ENCODE assay signal across 19 cellular contexts in the genomic region with DNA sequence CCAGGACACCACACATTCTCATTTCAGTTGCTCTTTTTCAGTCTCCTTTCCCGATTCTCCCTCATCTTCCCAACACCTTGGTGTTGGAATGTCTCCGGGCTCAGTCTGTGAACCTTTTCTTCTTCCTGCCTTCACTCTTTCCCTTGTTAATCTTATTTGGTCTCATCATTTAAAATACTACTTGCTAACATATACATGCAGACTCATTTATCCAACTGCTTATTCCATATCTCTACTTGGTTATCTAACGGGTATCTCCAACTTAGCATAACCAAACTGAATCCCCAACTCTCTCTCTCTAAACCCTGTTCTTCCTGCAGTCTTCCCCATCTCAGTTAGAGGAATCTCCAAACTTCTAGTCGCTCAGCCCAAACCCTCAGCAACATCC. TPM values are rescaled to one million over a fixed set of nuclear protein-coding genes. Genes with fewer than 3 reads are reported as not detected.
"Had no signal": no experiment of that assay in that cellular context is flagged by ENCODE, and none has a peak within 500 bp of the region (broad histone marks: within the 10 kb centered on the region; RNA-seq: fewer than 3 reads in every experiment).

No MANE protein-coding gene starts in this region.

- H3K9me3 ChIP-seq: mucosa of descending colon, pancreas, stomach, thoracic aorta, transverse colon had no signal

- H3K4me3 ChIP-seq: hepatocyte, lung, mucosa of descending colon, pancreas, stomach, thoracic aorta, transverse colon had no signal

- ATAC-seq: left colon, left ventricle myocardium superior, mucosa of descending colon, natural killer cell, pancreas, right cardiac atrium had no signal

- H3K27me3 ChIP-seq: hepatocyte, pancreas had no signal

- H2AFZ ChIP-seq: hepatocyte had no signal

- H3K27ac ChIP-seq: hepatocyte, pancreas, stomach, thoracic aorta, transverse colon had no signal

- DNase-seq: foreskin melanocyte; head of caudate nucleus; left colon; left ventricle myocardium superior; mucosa of descending colon; natural killer cell; occipital lobe; pancreas; right cardiac atrium; small intestine; stimulated activated CD4-positive, alpha-beta T cell treated with anti-CD3 and anti-CD28 coated beads, Interleukin-12 subunit alpha, Interleukin-12 subunit beta, amount 100 ng/mL, for 4 hours; stimulated activated naive CD4-positive, alpha-beta T cell; stomach; substantia nigra; transverse colon had no signal

- H3K4me2 ChIP-seq: hepatocyte had no signal

- H3K36me3 ChIP-seq: pancreas, stomach, thoracic aorta, transverse colon had no signal

- FAIRE-seq: colon, pancreas, small intestine had no signal

- H3K4me1 ChIP-seq: stomach, transverse colon had no signal

RNA-seq across cellular contexts. Expression of a gene that starts 26.2 kb away (rescaled TPM):
- total RNA-seq: left ventricle myocardium superior, thoracic aorta had no signal
